ENCODE assay signal across 20 cellular contexts in genomic region chr5:174535691-174536090, GRCh38.
DNase-seq lines count a peak whose midpoint lies in the region; TF ChIP-seq lines count a peak whose summit lies in the region.
"Had no signal": no experiment of that assay in that cellular context is flagged by ENCODE, and none has a peak within 500 bp of the region (broad histone marks: within the 10 kb centered on the region; RNA-seq: fewer than 3 reads in every experiment).

No MANE protein-coding gene starts in this region.

- H3K79me1 ChIP-seq in mesendoderm (ENCODE audit: low read length): no peaks in the 10 kb centered on the region

- H2BK15ac ChIP-seq in mesendoderm (replicated peaks; ENCODE audit: low read depth): peak overlapping the region; percentile 88

- H3K9ac ChIP-seq in mammary epithelial cell (ENCODE audit: insufficient read depth, low read length) (no peak overlapping the region), mesendoderm (ENCODE audit: low read length) (no peak overlapping the region)

- peak; percentile 38 for DNase-seq in EH (ENCODE audit: low read depth)
- DNase-seq in NCI-H1048 (lab: John Stamatoyannopoulos, UW): peak; percentile 12
- peak; percentile 36 for DNase-seq in mammary epithelial cell
- peak; percentile 74 for DNase-seq in mesendoderm
- DNase-seq in NOMO-1 treated with DMSO at 0.1 percent for 48 hours (lab: John Stamatoyannopoulos, UW; ENCODE audit: unreplicated experiment): no peak
- no peak for DNase-seq in NCI-H2029 (lab: John Stamatoyannopoulos, UW)
- DNase-seq in NCI-H524 (lab: John Stamatoyannopoulos, UW): no peak
- no peak for DNase-seq in NCI-H1092 treated with DMSO at 0.1 percent for 48 hours (lab: John Stamatoyannopoulos, UW)
- DNase-seq: activated gamma-delta T cell treated with Interleukin-2 at 50 U/mL for 16 hours; aorta; Caco-2; dorsolateral prefrontal cortex; left ventricle myocardium superior; natural killer cell; NCI-H187; NCI-H510A; psoas muscle; stimulated activated CD4-positive, alpha-beta T cell treated with anti-CD3 and anti-CD28 coated beads, Interleukin-15, amount 100 ng/mL, for 24 hours; T-helper 1 cell had no signal

- no peaks in the 10 kb centered on the region for H3K36me3 ChIP-seq in mammary epithelial cell (ENCODE audit: insufficient read depth, low read length)
- H3K36me3 ChIP-seq in mesendoderm (ENCODE audit: control insufficient read depth, insufficient read depth, low read length): no peaks in the 10 kb centered on the region

- H3K4ac ChIP-seq in mesendoderm (ENCODE audit: low read depth, low read length): no peak overlapping the region

- H3K79me2 ChIP-seq in mammary epithelial cell (ENCODE audit: insufficient read depth, low read length): no peaks in the 10 kb centered on the region
- H3K79me2 ChIP-seq in mesendoderm (ENCODE audit: control insufficient read depth, insufficient read depth, low read length): no peaks in the 10 kb centered on the region

- H3K4me3 ChIP-seq in mammary epithelial cell (replicated peaks in 1 of 3; ENCODE audit: insufficient read depth in 1 of 3, low read depth in 2 of 3, low read length in 3 of 3) (no peak overlapping the region), mesendoderm (ENCODE audit: low read length) (no peak overlapping the region)
- H3K4me3 ChIP-seq: dorsolateral prefrontal cortex, psoas muscle had no signal

- H4K8ac ChIP-seq in mesendoderm (ENCODE audit: low read depth, low read length): no peak overlapping the region

- no peak overlapping the region for H4K5ac ChIP-seq in mesendoderm (ENCODE audit: low read length)

- in situ Hi-C loops in mammary epithelial cell (cut with MboI; ENCODE audit: low sequenced_read_pairs in 2 of 2): no loop called here

- no peaks in the 10 kb centered on the region for H3K9me3 ChIP-seq in mammary epithelial cell (replicated peaks; ENCODE audit: insufficient read depth, low read length)
- H3K9me3 ChIP-seq: Caco-2, psoas muscle had no signal

- CTCF ChIA-PET in mammary epithelial cell (lab: Charles Lee; ENCODE audit: low non-redundant PET): no interaction called here

- no peak overlapping the region for H2BK5ac ChIP-seq in mesendoderm (ENCODE audit: low read length)

- no peaks in the 10 kb centered on the region for H4K20me1 ChIP-seq in mammary epithelial cell (ENCODE audit: insufficient read depth, low read length)

- H2AK5ac ChIP-seq in mesendoderm (ENCODE audit: low read length): no peak overlapping the region

- H3K4me2 ChIP-seq in mammary epithelial cell (ENCODE audit: insufficient read depth, low read depth, low read length) (no peak overlapping the region), mesendoderm (ENCODE audit: low read length) (no peak overlapping the region)

- no peak overlapping the region for H3K27ac ChIP-seq in mammary epithelial cell (ENCODE audit: insufficient read depth, low read depth, low read length)
- no peak overlapping the region for H3K27ac ChIP-seq in mesendoderm (ENCODE audit: low read depth, low read length)
- H3K27ac ChIP-seq: dorsolateral prefrontal cortex, HL-60, psoas muscle had no signal

- no peak overlapping the region for H3K23ac ChIP-seq in mesendoderm (ENCODE audit: low read length)

- intact Hi-C loops in mammary epithelial cell (cut with micrococcal nuclease): no loop called here

- H3K18ac ChIP-seq in mesendoderm (ENCODE audit: low read length): no peak overlapping the region

- peaks cover 29% of the 10 kb centered on the region for H3K4me1 ChIP-seq in mammary epithelial cell (ENCODE audit: insufficient read depth, low read length)
- peaks cover 16% of the 10 kb centered on the region for H3K4me1 ChIP-seq in mesendoderm (ENCODE audit: control insufficient read depth, low read depth, low read length)
- H3K4me1 ChIP-seq: psoas muscle had no signal

- dilution Hi-C loops in mammary epithelial cell (cut with HindIII; ENCODE audit: low sequenced_read_pairs): no loop called here

- no peak overlapping the region for H2BK120ac ChIP-seq in mesendoderm (ENCODE audit: low read depth, low read length)

- no peak overlapping the region for H3K56ac ChIP-seq in mesendoderm (ENCODE audit: low read length)

- H3K27me3 ChIP-seq in mammary epithelial cell (ENCODE audit: insufficient read depth, low read length) (no peaks in the 10 kb centered on the region), mesendoderm (ENCODE audit: insufficient read depth, low read length, poor library complexity) (no peaks in the 10 kb centered on the region)
- H3K27me3 ChIP-seq: dorsolateral prefrontal cortex had no signal

- TF ChIP-seq CTCF in mammary epithelial cell (conservative IDR thresholded peaks at IDR 0.05 in 1 of 2, IDR thresholded peaks at IDR 0.05 in 1 of 2; ENCODE audit: extremely low read depth in 1 of 2, insufficient read depth in 1 of 2, low read depth in 1 of 2, low read length in 2 of 2): no peak

- 100% methylated on average over 2 of the region's 2 CpGs for WGBS in mammary epithelial cell (ENCODE audit: low coverage, missing lambda C conversion rate)
- WGBS in mesendoderm (ENCODE audit: extremely low coverage, insufficient coverage, low lambda C conversion rate): no CpG with 5 or more reads among the region's 2 CpGs

- H2AFZ ChIP-seq in mammary epithelial cell (ENCODE audit: low read depth, low read length): no peak overlapping the region

- no TSS peak for BruUV-seq in mammary epithelial cell (replicated peaks; lab: Mats Ljungman, UMichigan)

Comparison
In these comparisons a context has a peak if more than half of its experiments do, and no peak if none do; other contexts are left out.
1. DNase-seq: peak in EH (single experiment), NCI-H1048 (single experiment), mammary epithelial cell (single experiment) and mesendoderm (single experiment); none in NOMO-1 treated with DMSO at 0.1 percent for 48 hours (single experiment), NCI-H2029 (single experiment), NCI-H524 (0 of 2) and NCI-H1092 treated with DMSO at 0.1 percent for 48 hours (single experiment).